36 cellular contexts compared by ENCODE assay signal in the genomic region with DNA sequence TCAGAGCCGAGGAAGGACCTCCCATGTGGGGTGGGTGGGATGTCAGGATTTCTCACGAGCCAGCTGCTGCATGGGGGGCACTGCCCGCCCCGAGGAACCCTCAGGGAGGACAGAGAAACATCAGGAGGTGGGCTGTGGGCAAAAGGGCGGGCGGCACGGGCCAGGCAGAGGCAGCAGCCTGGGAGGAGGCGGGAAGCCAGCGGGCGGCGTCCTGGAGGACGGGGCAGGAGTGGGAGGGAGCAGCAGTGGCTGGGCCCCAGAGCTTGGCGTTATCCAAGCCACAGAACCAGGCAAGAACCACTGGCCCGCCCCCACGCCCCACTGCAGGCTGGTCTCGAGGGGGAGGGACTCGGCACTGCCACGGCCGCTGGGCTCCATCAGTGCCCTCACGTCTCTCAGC. TPM values are rescaled to one million over a fixed set of nuclear protein-coding genes. Genes with fewer than 3 reads are reported as not detected.
DNase-seq lines count a peak whose midpoint lies in the region; ATAC-seq, FAIRE-seq and TF ChIP-seq lines count a peak whose summit lies in the region.
"Had no signal": no experiment of that assay in that cellular context is flagged by ENCODE, and none has a peak within 500 bp of the region (broad histone marks: within the 10 kb centered on the region; RNA-seq: fewer than 3 reads in every experiment).

No MANE protein-coding gene starts in this region.

- H3K27ac ChIP-seq in BLaER1 (no peak overlapping the region), left ventricle myocardium inferior (replicated peaks) (peak overlapping the region; percentile 95), gastrocnemius medialis (peak overlapping the region; percentile 11 to 90 (median 52)), kidney (ENCODE audit: low read depth in 2 of 2, low read length in 2 of 2) (no peak overlapping the region)
- H3K27ac ChIP-seq: neural progenitor cell, PC-9, sigmoid colon had no signal

- peak overlapping the region; percentile 69 for H3K4me2 ChIP-seq in BLaER1
- H3K4me2 ChIP-seq: neural progenitor cell, PC-9 had no signal

- H3K36me3 ChIP-seq in BLaER1 (no peaks in the 10 kb centered on the region), adipocyte (ENCODE audit: control insufficient read depth, insufficient read depth, low read length, severe bottlenecking) (peaks cover 11% of the 10 kb centered on the region), left ventricle myocardium inferior (peaks cover under 1% of the 10 kb centered on the region), gastrocnemius medialis (no peaks in the 10 kb centered on the region), kidney (ENCODE audit: control insufficient read depth in 1 of 2, insufficient read depth in 2 of 2, low read length in 2 of 2) (no peaks in the 10 kb centered on the region)
- H3K36me3 ChIP-seq: neural progenitor cell, sigmoid colon had no signal

- in situ Hi-C loops in gastrocnemius medialis (cut with MboI; ENCODE audit: low sequenced_read_pairs in 4 of 4): no loop called here

- ATAC-seq in gastrocnemius medialis (peak; percentile 11 to 26), GM19395 (IDR thresholded peaks at IDR 0.05; ENCODE audit: unreplicated experiment) (no peak), GM21723 (IDR thresholded peaks at IDR 0.05; ENCODE audit: unreplicated experiment) (no peak)
- ATAC-seq: activated CD8-positive, alpha-beta T cell treated with anti-CD3 and anti-CD28 coated beads, Interleukin-2, amount 10 ng/mL, durations not matched to agents 7 days and 5 days; stimulated activated effector memory CD8-positive, alpha-beta T cell treated with anti-CD3 and anti-CD28 coated beads, Interleukin-12 subunit alpha, Interleukin-12 subunit beta, amount 100 ng/mL, for 72 hours had no signal

- H4K20me1 ChIP-seq in BLaER1: no peaks in the 10 kb centered on the region

- TF ChIP-seq CTCF in left ventricle myocardium inferior (IDR thresholded peaks at IDR 0.05; ENCODE audit: borderline replicate concordance): no peak
- TF ChIP-seq CTCF in gastrocnemius medialis (IDR thresholded peaks at IDR 0.05 in 4 of 5, conservative IDR thresholded peaks at IDR 0.05 in 1 of 5): no peak
- no peak for TF ChIP-seq CTCF in kidney (IDR thresholded peaks at IDR 0.05; ENCODE audit: borderline replicate concordance, extremely low read depth, insufficient read depth)

- no peak for TF ChIP-seq POLR2A in gastrocnemius medialis (IDR thresholded peaks at IDR 0.05)

- peaks cover 45% of the 10 kb centered on the region for H3K4me1 ChIP-seq in BLaER1
- peaks cover 59% of the 10 kb centered on the region for H3K4me1 ChIP-seq in adipocyte (ENCODE audit: control insufficient read depth, insufficient read depth, low read length)
- peaks cover 89% of the 10 kb centered on the region for H3K4me1 ChIP-seq in left ventricle myocardium inferior
- H3K4me1 ChIP-seq in gastrocnemius medialis: peaks cover 53 to 58% of the 10 kb centered on the region in 2 donors
- H3K4me1 ChIP-seq in kidney (ENCODE audit: control insufficient read depth in 1 of 2, insufficient read depth in 1 of 2, low read depth in 1 of 2, low read length in 2 of 2): peaks cover 4 to 32% of the 10 kb centered on the region in 2 donors
- H3K4me1 ChIP-seq: neural progenitor cell had no signal

- FAIRE-seq in kidney (lab: Jason Lieb, UNC): no peak
- FAIRE-seq: frontal cortex, H1 had no signal

- H3K27me3 ChIP-seq in BLaER1 (no peaks in the 10 kb centered on the region), adipocyte (replicated peaks; ENCODE audit: control insufficient read depth, insufficient read depth, low read length) (peaks cover 27% of the 10 kb centered on the region), left ventricle myocardium inferior (ENCODE audit: low read depth) (peaks cover 72% of the 10 kb centered on the region), gastrocnemius medialis (no peaks in the 10 kb centered on the region)
- H3K27me3 ChIP-seq: neural progenitor cell had no signal

- H3K9me3 ChIP-seq in BLaER1 (no peaks in the 10 kb centered on the region), adipocyte (ENCODE audit: control insufficient read depth, low read length) (no peaks in the 10 kb centered on the region), left ventricle myocardium inferior (replicated peaks) (no peaks in the 10 kb centered on the region), gastrocnemius medialis (no peaks in the 10 kb centered on the region), kidney (ENCODE audit: control insufficient read depth in 1 of 2, low read length in 2 of 2) (no peaks in the 10 kb centered on the region)
- H3K9me3 ChIP-seq: sigmoid colon had no signal

- H3K9ac ChIP-seq in BLaER1: no peak overlapping the region
- peak overlapping the region; percentile 90 for H3K9ac ChIP-seq in adipocyte (ENCODE audit: low read length)
- H3K9ac ChIP-seq in kidney (ENCODE audit: low read length in 2 of 2): no peak overlapping the region
- H3K9ac ChIP-seq: neural progenitor cell had no signal

- intact Hi-C loops in left ventricle myocardium inferior (cut with micrococcal nuclease) (no loop called here), gastrocnemius medialis (cut with DNase I; ENCODE audit: low total_unique reads) (no loop called here), kidney (cut with DNase I) (no loop called here)

- no peak for DNase-seq in adipocyte (ENCODE audit: low read depth)
- DNase-seq in left ventricle myocardium inferior: peak; percentile 81
- DNase-seq in gastrocnemius medialis: peak; percentile 21 to 27
- no peak for DNase-seq in kidney
- no peak for DNase-seq in HuH-7.5 (ENCODE audit: low spot score)
- DNase-seq: 8988T; activated CD4-positive, alpha-beta T cell treated with anti-CD3 and anti-CD28 coated beads for 4 hours; activated CD8-positive, alpha-beta T cell treated with anti-CD3 and anti-CD28 coated beads, Interleukin-2, amount 10 ng/mL, durations not matched to agents 7 days and 5 days; activated naive CD4-positive, alpha-beta T cell treated with anti-CD3 and anti-CD28 coated beads for 36 hours; Calu3; DND-41; GF-D8; KBM-7; NCI-H1105; NCI-H187 treated with DMSO at 0.1 percent for 48 hours; NCI-H526 treated with DMSO at 0.1 percent for 48 hours; NK-92 treated with Interleukin-12 subunit alpha and Interleukin-12 subunit beta, amount 100 ng/mL, for 24 hours; PC-9; posterior cingulate gyrus; SHP77; sigmoid colon; substantia nigra; SW 1271; T-helper 9 cell had no signal

- H3K4me3 ChIP-seq in BLaER1 (no peak overlapping the region), adipocyte (ENCODE audit: low read length) (peak overlapping the region; percentile 79), left ventricle myocardium inferior (peak overlapping the region; percentile 73), gastrocnemius medialis (peak overlapping the region in 2 of 4 donors; percentile 9 to 13), kidney (ENCODE audit: low read length in 2 of 2) (no peak overlapping the region)
- H3K4me3 ChIP-seq: neural progenitor cell, PC-9, sigmoid colon had no signal

RNA-seq across cellular contexts. Expression of gene C14orf180, which starts 2.4 kb away (rescaled TPM):
- total RNA-seq in left ventricle myocardium inferior (44.1 TPM), gastrocnemius medialis (1 to 10 TPM in 1 of 4 donors, under 1 TPM in 3; 0.16 to 1.5 (median 0.25) TPM), kidney (2.1 TPM)
- 3.1 TPM for polyA plus RNA-seq in kidney (ENCODE audit: insufficient read depth, low read depth, low replicate concordance)
- total RNA-seq: activated CD8-positive, alpha-beta T cell treated with anti-CD3 and anti-CD28 coated beads, Interleukin-2, amount 10 ng/mL, durations not matched to agents 7 days and 5 days; activated naive CD4-positive, alpha-beta T cell treated with anti-CD3 and anti-CD28 coated beads for 36 hours; Calu3; chondrocyte; frontal cortex; H1; M059J; PC-9 had no signal
- polyA plus RNA-seq: H1 had no signal

RNA-seq across cellular contexts. Expression of gene TMEM179, which starts 22.6 kb away (rescaled TPM):
- total RNA-seq in left ventricle myocardium inferior (0.49 TPM), gastrocnemius medialis (not detected), kidney (0.50 TPM)
- 0.67 TPM for polyA plus RNA-seq in kidney (ENCODE audit: insufficient read depth, low read depth, low replicate concordance)
- total RNA-seq: activated CD8-positive, alpha-beta T cell treated with anti-CD3 and anti-CD28 coated beads, Interleukin-2, amount 10 ng/mL, durations not matched to agents 7 days and 5 days; Calu3; HT-29; mesenteric fat pad; myocyte; PC-9 had no signal

Comparison
In these comparisons a context has a peak if more than half of its experiments do, and no peak if none do; other contexts are left out.
1. H3K27ac ChIP-seq: peak in left ventricle myocardium inferior (single experiment) and gastrocnemius medialis (4 of 4); none in BLaER1 (single experiment) and kidney (0 of 2).
2. H3K4me3 ChIP-seq: peak in adipocyte (single experiment) and left ventricle myocardium inferior (single experiment); none in BLaER1 (single experiment) and kidney (0 of 2).
3. DNase-seq: peak in left ventricle myocardium inferior (single experiment) and gastrocnemius medialis (2 of 2); none in adipocyte (single experiment), kidney (single experiment) and HuH-7.5 (single experiment).
4. ATAC-seq: peak in gastrocnemius medialis (2 of 2); none in GM19395 (single experiment) and GM21723 (single experiment).
5. RNA of gene C14orf180, which starts 2.4 kb away (total RNA-seq): 44.1 TPM in left ventricle myocardium inferior (single experiment); 2.1 TPM in kidney (single experiment) and 0.16 to 1.5 TPM in gastrocnemius medialis; every median in the first group is over 10 times any median in the second.